ENCODE assay signal across 24 cellular contexts in the genomic region with DNA sequence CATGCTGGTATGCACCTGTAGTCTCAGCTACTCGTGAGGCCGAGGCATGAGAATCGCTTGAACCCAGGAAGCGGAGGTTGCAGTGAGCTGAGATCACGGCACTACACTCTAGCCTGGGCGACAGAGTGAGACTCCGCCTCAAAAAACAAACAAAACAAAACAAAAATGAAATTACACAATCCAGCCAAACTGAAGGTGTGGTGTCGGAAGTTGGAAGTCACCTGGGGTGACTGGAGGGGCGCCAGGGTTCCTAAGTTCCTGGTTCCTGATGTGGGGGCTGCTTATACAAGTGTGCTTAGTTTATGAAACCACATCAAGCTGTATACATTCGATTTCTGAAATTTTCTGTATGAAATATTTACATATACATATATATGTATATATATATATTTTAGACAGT. TPM values are rescaled to one million over a fixed set of nuclear protein-coding genes. Genes with fewer than 3 reads are reported as not detected.
DNase-seq lines count a peak whose midpoint lies in the region; ATAC-seq and TF ChIP-seq lines count a peak whose summit lies in the region.
"Had no signal": no experiment of that assay in that cellular context is flagged by ENCODE, and none has a peak within 500 bp of the region (broad histone marks: within the 10 kb centered on the region; RNA-seq: fewer than 3 reads in every experiment).

No MANE protein-coding gene starts in this region.

- H3K27me3 ChIP-seq in Peyer's patch (no peaks in the 10 kb centered on the region), esophagus (ENCODE audit: control insufficient read depth in 1 of 2, insufficient read depth in 2 of 2, low read length in 2 of 2) (no peaks in the 10 kb centered on the region)
- H3K27me3 ChIP-seq: SJCRH30 had no signal

- intact Hi-C loops in mucosa of descending colon (cut with DNase I, micrococcal nuclease), result no loop called here
- intact Hi-C loops in sciatic nerve (cut with DNase I), result no loop called here

- no peak for TF ChIP-seq POLR2A in Peyer's patch (IDR thresholded peaks at IDR 0.05)

- 55 to 66% methylated on average over 10 of the region's 10 CpGs for WGBS in esophagus, 2 donors

- H3K27ac ChIP-seq in Peyer's patch (peak overlapping the region in 3 of 4 donors; percentile 35 to 87 (median 68)), esophagus (ENCODE audit: low read depth in 2 of 2, low read length in 1 of 2) (peak overlapping the region; percentile 44 to 52)
- H3K27ac ChIP-seq: SJCRH30 had no signal

- no peaks in the 10 kb centered on the region for H3K36me3 ChIP-seq in Peyer's patch
- H3K36me3 ChIP-seq in esophagus (ENCODE audit: control insufficient read depth in 2 of 2, insufficient read depth in 2 of 2, low read length in 1 of 2), result peaks cover 0 to 1% of the 10 kb centered on the region in 2 donors
- no peaks in the 10 kb centered on the region for H3K36me3 ChIP-seq in mucosa of descending colon (ENCODE audit: low read depth)
- H3K36me3 ChIP-seq: SJCRH30 had no signal

- ATAC-seq in mucosa of descending colon (peak; percentile 19), sciatic nerve (no peak)
- ATAC-seq: HCT116, Panc1 had no signal

- TF ChIP-seq CTCF in Peyer's patch (IDR thresholded peaks at IDR 0.05) (no peak), mucosa of descending colon (IDR thresholded peaks at IDR 0.05) (no peak)

- in situ Hi-C loops in G401 (cut with HindIII; ENCODE audit: low sequenced_read_pairs), result no loop called here

- H3K9me3 ChIP-seq in Peyer's patch, result no peaks in the 10 kb centered on the region
- no peaks in the 10 kb centered on the region for H3K9me3 ChIP-seq in esophagus (ENCODE audit: control insufficient read depth in 2 of 2, insufficient read depth in 1 of 2, low read depth in 1 of 2, low read length in 1 of 2)
- no peaks in the 10 kb centered on the region for H3K9me3 ChIP-seq in mucosa of descending colon
- H3K9me3 ChIP-seq: SJCRH30 had no signal

- DNase-seq in Peyer's patch (no peak), mucosa of descending colon (peak; percentile 75 to 82 (median 81)), G401 (ENCODE audit: low spot score) (no peak), AG08395 (ENCODE audit: low spot score) (no peak), sciatic nerve (ENCODE audit: low spot score) (no peak)
- no peak for DNase-seq in stimulated activated naive CD4-positive, alpha-beta T cell treated with Interleukin-2 at 50 U/mL for 16 hours (lab: John Stamatoyannopoulos, UW)
- DNase-seq: ACHN; C1 segment of cervical spinal cord; Calu3; CD8-positive, alpha-beta memory T cell; DMS53; GF-D8; KG1; NCI-H1092 treated with DMSO at 0.1 percent for 48 hours; NCI-H146; NCI-H2029; NCI-H2227 treated with DMSO at 0.1 percent for 48 hours; NCI-H510A; NCI-H748 treated with DMSO at 0.1 percent for 48 hours; NK-92 treated with Interleukin-12 subunit alpha and Interleukin-12 subunit beta, amount 100 ng/mL, for 24 hours; SJCRH30 had no signal

- H3K4me1 ChIP-seq in Peyer's patch, result peaks cover 0 to 36% (median 14%) of the 10 kb centered on the region in 4 donors
- H3K4me1 ChIP-seq in esophagus (ENCODE audit: control insufficient read depth in 2 of 2, insufficient read depth in 2 of 2, low read length in 1 of 2), result peaks cover 6 to 13% of the 10 kb centered on the region in 2 donors
- peaks cover 40% of the 10 kb centered on the region for H3K4me1 ChIP-seq in mucosa of descending colon (ENCODE audit: low read depth)

- H3K4me3 ChIP-seq in Peyer's patch (no peak overlapping the region), esophagus (ENCODE audit: low read depth in 1 of 2, low read length in 2 of 2) (no peak overlapping the region), mucosa of descending colon (no peak overlapping the region)
- H3K4me3 ChIP-seq: SJCRH30 had no signal

RNA-seq across cellular contexts. Expression of gene DOLPP1, which starts 3.7 kb away (rescaled TPM):
- 10 to 100 TPM in 3 of 4 donors, not detected in 1; 37.6 to 53.9 (median 46.1) TPM for total RNA-seq in Peyer's patch
- polyA plus RNA-seq in esophagus, result 10 to 100 TPM; 11.4 to 16.5 TPM
- total RNA-seq in mucosa of descending colon, result 10 to 100 TPM; 27.6 to 59.7 (median 48.3) TPM
- 24.4 and 29.1 TPM in 2 replicates for total RNA-seq in G401 (2014; rRNA removed; shearing (Covaris generic))
- total RNA-seq in sciatic nerve, result 10.3 TPM

RNA-seq across cellular contexts. Expression of gene CRAT, which starts 33.4 kb away (rescaled TPM):
- 100 to 1,000 TPM in 3 of 4 donors, 10 to 100 TPM in 1; 50.3 to 220 (median 146) TPM for total RNA-seq in Peyer's patch
- polyA plus RNA-seq in esophagus, result 10 to 100 TPM; 26.6 to 36.7 TPM
- total RNA-seq in mucosa of descending colon, result 10 to 100 TPM; 62.0 to 86.5 (median 71.2) TPM
- 21.5 and 22.7 TPM in 2 replicates for total RNA-seq in G401 (2014; rRNA removed; shearing (Covaris generic))
- 37.4 TPM for total RNA-seq in sciatic nerve

RNA-seq across cellular contexts. Expression of gene PTPA, which starts 34.0 kb away (rescaled TPM):
- total RNA-seq in Peyer's patch (10 to 100 TPM; 48.7 to 65.7 (median 51.9) TPM), mucosa of descending colon (100 to 1,000 TPM in 2 of 3 donors, 10 to 100 TPM in 1; 95.3 to 109 (median 109) TPM), sciatic nerve (78.2 TPM)
- polyA plus RNA-seq in esophagus, result 100 to 1,000 TPM in 1 of 2 donors, 10 to 100 TPM in 1; 80.0 to 126 TPM
- 215 and 261 TPM in 2 replicates for total RNA-seq in G401 (2014; rRNA removed; shearing (Covaris generic))

RNA-seq across cellular contexts. Expression of gene MIGA2, which starts 40.8 kb away (rescaled TPM):
- total RNA-seq in Peyer's patch (100 to 1,000 TPM in 3 of 4 donors, 10 to 100 TPM in 1; 68.5 to 174 (median 125) TPM), mucosa of descending colon (10 to 100 TPM; 56.2 to 89.4 (median 57.1) TPM), sciatic nerve (25.5 TPM)
- 10 to 100 TPM; 25.5 to 36.2 TPM for polyA plus RNA-seq in esophagus
- total RNA-seq in G401 (2014; rRNA removed; shearing (Covaris generic)), result 7.8 and 20.5 TPM in 2 replicates

RNA-seq across cellular contexts. Expression of gene SH3GLB2, which starts 49.1 kb away (rescaled TPM):
- 100 to 1,000 TPM; 156 to 218 (median 183) TPM for total RNA-seq in Peyer's patch
- 100 to 1,000 TPM; 144 to 183 TPM for polyA plus RNA-seq in esophagus
- total RNA-seq in mucosa of descending colon, result 100 to 1,000 TPM; 107 to 158 (median 128) TPM
- 43.6 and 54.3 TPM in 2 replicates for total RNA-seq in G401 (2014; rRNA removed; shearing (Covaris generic))
- total RNA-seq in sciatic nerve, result 158 TPM

Comparison
In these comparisons a context has a peak if more than half of its experiments do, and no peak if none do; other contexts are left out.
1. DNase-seq: peak in mucosa of descending colon (3 of 3); none in Peyer's patch (0 of 3), stimulated activated naive CD4-positive, alpha-beta T cell treated with Interleukin-2 at 50 U/mL for 16 hours (single experiment), G401 (single experiment), AG08395 (single experiment) and sciatic nerve (single experiment).